In genomic region chr3:125128861-125129501, GRCh38 we compare ENCODE assay signal across 8 cellular contexts.
DNase-seq lines count a peak whose midpoint lies in the region; ATAC-seq, FAIRE-seq and TF ChIP-seq lines count a peak whose summit lies in the region.

No MANE protein-coding gene starts in this region.

- no peak overlapping the region for H3K4me3 Mint-ChIP-seq in astrocyte (ENCODE audit: unreplicated experiment)
- H3K4me3 Mint-ChIP-seq in activated CD4-positive, alpha-beta T cell treated with anti-CD3 and anti-CD28 coated beads for 36 hours = no peak overlapping the region

- H3K27me3 Mint-ChIP-seq in astrocyte (ENCODE audit: low read depth, unreplicated experiment) = no peaks in the 10 kb centered on the region
- peaks cover 9% of the 10 kb centered on the region for H3K27me3 Mint-ChIP-seq in activated CD4-positive, alpha-beta T cell treated with anti-CD3 and anti-CD28 coated beads for 36 hours

- no peak for TF ChIP-seq POLR2A in vagina (IDR thresholded peaks at IDR 0.05)

- H3K9ac ChIP-seq in astrocyte (ENCODE audit: low read length) = peak overlapping the region; percentile 49

- H3K36me3 Mint-ChIP-seq in astrocyte (ENCODE audit: low read depth, unreplicated experiment) = no peaks in the 10 kb centered on the region
- no peaks in the 10 kb centered on the region for H3K36me3 Mint-ChIP-seq in activated CD4-positive, alpha-beta T cell treated with anti-CD3 and anti-CD28 coated beads for 36 hours (ENCODE audit: low read depth)

- H3K27ac ChIP-seq in cardiac muscle cell = peak overlapping the region; percentile 35
- peak overlapping the region; percentile 85 for H3K27ac ChIP-seq in astrocyte (ENCODE audit: low read depth, low read length)
- H3K27ac ChIP-seq in lower lobe of right lung = peak overlapping the region; percentile 71
- peak overlapping the region; percentile 84 for H3K27ac ChIP-seq in vagina

- H3K4me1 ChIP-seq in cardiac muscle cell (ENCODE audit: low read depth) = peaks cover 23% of the 10 kb centered on the region
- peaks cover 40% of the 10 kb centered on the region for H3K4me1 ChIP-seq in astrocyte (ENCODE audit: insufficient read depth, low read length)
- H3K4me1 ChIP-seq in lower lobe of right lung = peaks cover 37% of the 10 kb centered on the region
- H3K4me1 ChIP-seq in vagina = peaks cover 23% of the 10 kb centered on the region

- no peaks in the 10 kb centered on the region for H3K9me3 ChIP-seq in cardiac muscle cell (ENCODE audit: low read depth)
- H3K9me3 ChIP-seq in astrocyte (ENCODE audit: insufficient read depth, low read depth, low read length) = no peaks in the 10 kb centered on the region
- H3K9me3 ChIP-seq in lower lobe of right lung = no peaks in the 10 kb centered on the region
- H3K9me3 ChIP-seq in vagina = no peaks in the 10 kb centered on the region

- no peak overlapping the region for H3K4me3 ChIP-seq in cardiac muscle cell
- H3K4me3 ChIP-seq in astrocyte (ENCODE audit: insufficient read depth, low read depth, low read length) = no peak overlapping the region
- no peak overlapping the region for H3K4me3 ChIP-seq in lower lobe of right lung
- no peak overlapping the region for H3K4me3 ChIP-seq in vagina

- no peaks in the 10 kb centered on the region for H3K9me3 Mint-ChIP-seq in astrocyte (ENCODE audit: unreplicated experiment)
- no peaks in the 10 kb centered on the region for H3K9me3 Mint-ChIP-seq in activated CD4-positive, alpha-beta T cell treated with anti-CD3 and anti-CD28 coated beads for 36 hours (ENCODE audit: low read depth)

- peak overlapping the region; percentile 23 for H2AFZ ChIP-seq in astrocyte (ENCODE audit: low read depth, low read length)

- TF ChIP-seq CTCF in cardiac muscle cell (IDR thresholded peaks at IDR 0.05; ENCODE audit: low read depth, low read length) = no peak
- no peak for TF ChIP-seq CTCF in astrocyte (IDR thresholded peaks at IDR 0.05; ENCODE audit: insufficient read depth, low read depth, low read length)
- no peak for TF ChIP-seq CTCF in lower lobe of right lung (IDR thresholded peaks at IDR 0.05)
- TF ChIP-seq CTCF in vagina (IDR thresholded peaks at IDR 0.05) = no peak

- FAIRE-seq in astrocyte (lab: Jason Lieb, UNC) = no peak

- intact Hi-C loops in cardiac septum (cut with DNase I) = no loop called here
- intact Hi-C loops in lower lobe of right lung (cut with DNase I) = no loop called here
- intact Hi-C loops in vagina (cut with DNase I) = no loop called here
- intact Hi-C loops in activated CD4-positive, alpha-beta T cell treated with anti-CD3 and anti-CD28 coated beads for 36 hours (cut with DNase I, micrococcal nuclease) = no loop called here

- H3K36me3 ChIP-seq in cardiac muscle cell (no peaks in the 10 kb centered on the region), astrocyte (ENCODE audit: insufficient read depth, low read length) (no peaks in the 10 kb centered on the region), lower lobe of right lung (no peaks in the 10 kb centered on the region), vagina (no peaks in the 10 kb centered on the region)

- ATAC-seq in lower lobe of right lung = peak; percentile 63 to 80
- ATAC-seq in activated CD4-positive, alpha-beta T cell treated with anti-CD3 and anti-CD28 coated beads for 36 hours = no peak
- no peak for ATAC-seq in HG03565 (IDR thresholded peaks at IDR 0.05; ENCODE audit: unreplicated experiment)
- no peak for ATAC-seq in HG02610 (IDR thresholded peaks at IDR 0.05; ENCODE audit: unreplicated experiment)

- CTCF ChIA-PET in activated CD4-positive, alpha-beta T cell treated with anti-CD3 and anti-CD28 coated beads for 36 hours (lab: Charles Lee) = no interaction called here

- peak overlapping the region; percentile 75 for H3K4me2 ChIP-seq in astrocyte (ENCODE audit: low read length)

- peak overlapping the region; percentile 96 for H3K27ac Mint-ChIP-seq in astrocyte (ENCODE audit: unreplicated experiment)
- H3K27ac Mint-ChIP-seq in activated CD4-positive, alpha-beta T cell treated with anti-CD3 and anti-CD28 coated beads for 36 hours = no peak overlapping the region

- peaks cover 35% of the 10 kb centered on the region for H3K4me1 Mint-ChIP-seq in astrocyte (ENCODE audit: low read depth, unreplicated experiment)
- peaks cover 18% of the 10 kb centered on the region for H3K4me1 Mint-ChIP-seq in activated CD4-positive, alpha-beta T cell treated with anti-CD3 and anti-CD28 coated beads for 36 hours

- no peaks in the 10 kb centered on the region for H3K79me2 ChIP-seq in astrocyte (ENCODE audit: insufficient read depth, low read length)

- H4K20me1 ChIP-seq in astrocyte (ENCODE audit: insufficient read depth, low read length) = no peaks in the 10 kb centered on the region

- peak in 1 of 2 donors; percentile 93 for DNase-seq in cardiac muscle cell (ENCODE audit: low read depth in 1 of 2, low spot score in 1 of 2)
- no peak for DNase-seq in cardiac septum (ENCODE audit: low spot score)
- DNase-seq in astrocyte (ENCODE audit: low read depth) = peak; percentile 99
- peak; percentile 70 for DNase-seq in lower lobe of right lung
- no peak for DNase-seq in vagina (ENCODE audit: extremely low spot score in 2 of 2)
- DNase-seq in activated CD4-positive, alpha-beta T cell treated with anti-CD3 and anti-CD28 coated beads for 36 hours = no peak

- POLR2A ChIA-PET in activated CD4-positive, alpha-beta T cell treated with anti-CD3 and anti-CD28 coated beads for 36 hours (lab: Charles Lee) = no interaction called here

- H3K27me3 ChIP-seq in cardiac muscle cell = no peaks in the 10 kb centered on the region
- H3K27me3 ChIP-seq in astrocyte (ENCODE audit: insufficient read depth, low read length) = no peaks in the 10 kb centered on the region
- H3K27me3 ChIP-seq in lower lobe of right lung (ENCODE audit: low read depth) = no peaks in the 10 kb centered on the region
- no peaks in the 10 kb centered on the region for H3K27me3 ChIP-seq in vagina

Comparison
In these comparisons a context has a peak if more than half of its experiments do, and no peak if none do; other contexts are left out.
1. DNase-seq: peak in astrocyte (single experiment) and lower lobe of right lung (single experiment); none in cardiac septum (single experiment), vagina (0 of 2) and activated CD4-positive, alpha-beta T cell treated with anti-CD3 and anti-CD28 coated beads for 36 hours (single experiment).
2. H3K27ac ChIP-seq: peak in every context shown above with its lines; median percentile 85 in astrocyte; 84 in vagina; 71 in lower lobe of right lung; 35 in cardiac muscle cell.
3. ATAC-seq: peak in lower lobe of right lung (2 of 2); none in activated CD4-positive, alpha-beta T cell treated with anti-CD3 and anti-CD28 coated beads for 36 hours (single experiment), HG03565 (single experiment) and HG02610 (single experiment).